17 cellular contexts compared by ENCODE assay signal in the genomic region with DNA sequence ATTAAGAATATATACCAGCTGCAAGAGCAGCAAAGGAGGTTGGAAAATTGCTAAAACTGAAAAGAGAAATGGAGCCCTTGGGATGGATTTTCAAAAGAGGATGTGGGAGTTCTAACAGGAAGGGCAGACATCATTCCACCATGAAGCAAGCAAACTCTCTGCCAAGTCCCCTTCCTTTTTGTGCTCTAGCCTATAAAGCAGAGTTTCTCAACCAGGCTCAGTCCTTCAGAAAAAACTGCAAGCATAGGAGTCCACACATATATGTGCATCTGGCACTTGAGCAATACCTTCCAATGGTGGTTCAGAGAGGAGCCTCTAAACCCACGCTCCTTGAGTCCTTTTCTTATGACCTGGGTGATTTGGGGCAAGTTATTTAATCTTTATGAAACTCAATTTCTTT.
"Had no signal": no experiment of that assay in that cellular context is flagged by ENCODE, and none has a peak within 500 bp of the region (broad histone marks: within the 10 kb centered on the region; RNA-seq: fewer than 3 reads in every experiment).

No MANE protein-coding gene starts in this region.

- H3K4me3 Mint-ChIP-seq: activated naive CD8-positive, alpha-beta T cell treated with anti-CD3 and anti-CD28 coated beads, Interleukin-2, amount 10 ng/mL, durations not matched to agents 7 days and 5 days; brain; naive thymus-derived CD4-positive, alpha-beta T cell; type B pancreatic cell had no signal

- H3K27ac Mint-ChIP-seq: activated naive CD8-positive, alpha-beta T cell treated with anti-CD3 and anti-CD28 coated beads, Interleukin-2, amount 10 ng/mL, durations not matched to agents 7 days and 5 days; brain; naive thymus-derived CD4-positive, alpha-beta T cell; type B pancreatic cell had no signal

- ATAC-seq: activated CD4-positive, CD25-positive, alpha-beta regulatory T cell treated with anti-CD3 and anti-CD28 coated beads, Interleukin-2, amount 50 U/mL, for 24 hours; naive thymus-derived CD4-positive, alpha-beta T cell had no signal

- DNase-seq: activated CD4-positive, alpha-beta T cell treated with anti-CD3 and anti-CD28 coated beads, Interleukin-2, amount 50 U/mL, for 1 hour; activated CD8-positive, alpha-beta memory T cell treated with anti-CD3 and anti-CD28 coated beads for 24 hours; activated naive CD4-positive, alpha-beta T cell; activated naive CD8-positive, alpha-beta T cell treated with anti-CD3 and anti-CD28 coated beads, Interleukin-2, amount 10 ng/mL, durations not matched to agents 7 days and 5 days; cerebellar nuclear complex; foreskin melanocyte; head of caudate nucleus; left cardiac atrium; naive thymus-derived CD4-positive, alpha-beta T cell; stimulated activated CD4-positive, alpha-beta T cell treated with anti-CD3 and anti-CD28 coated beads, Interleukin-15, amount 100 ng/mL, for 24 hours; stimulated activated CD4-positive, alpha-beta T cell treated with anti-CD3 and anti-CD28 coated beads, Interleukin-4, amount 100 ng/mL, for 24 hours; stimulated activated naive CD4-positive, alpha-beta T cell treated with Interleukin-2 at 50 U/mL for 16 hours had no signal

- H3K27me3 Mint-ChIP-seq: brain had no signal

- H3K36me3 Mint-ChIP-seq: activated naive CD8-positive, alpha-beta T cell treated with anti-CD3 and anti-CD28 coated beads, Interleukin-2, amount 10 ng/mL, durations not matched to agents 7 days and 5 days; brain; type B pancreatic cell had no signal

- H3K9me3 Mint-ChIP-seq: type B pancreatic cell had no signal

- H3K4me3 ChIP-seq: skin epidermis had no signal

- H3K4me1 Mint-ChIP-seq: activated naive CD8-positive, alpha-beta T cell treated with anti-CD3 and anti-CD28 coated beads, Interleukin-2, amount 10 ng/mL, durations not matched to agents 7 days and 5 days; brain had no signal

- H3K27ac ChIP-seq: epithelial cell of prostate, skin epidermis had no signal
